8 cellular contexts compared by ENCODE assay signal in genomic region chr19:4375620-4376228, GRCh38. TPM values are rescaled to one million over a fixed set of nuclear protein-coding genes. Genes with fewer than 3 reads are reported as not detected.
A peak's percentile ranks its signal among the peaks of the same experiment; 100 is the strongest.
DNase-seq lines count a peak whose midpoint lies in the region; ATAC-seq and TF ChIP-seq lines count a peak whose summit lies in the region.

No MANE protein-coding gene starts in this region.

- H3K27me3 ChIP-seq in Karpas-422 (ENCODE audit: low read length): no peaks in the 10 kb centered on the region
- no peaks in the 10 kb centered on the region for H3K27me3 ChIP-seq in iPS-20b (ENCODE audit: insufficient read depth, low read length)
- no peaks in the 10 kb centered on the region for H3K27me3 ChIP-seq in stomach

- no peak overlapping the region for H3K4me3 Mint-ChIP-seq in activated naive CD8-positive, alpha-beta T cell treated with anti-CD3 and anti-CD28 coated beads, Interleukin-2, amount 10 ng/mL, durations not matched to agents 7 days and 5 days
- H3K4me3 Mint-ChIP-seq in activated naive CD8-positive, alpha-beta T cell treated with anti-CD3 and anti-CD28 coated beads for 36 hours: no peak overlapping the region
- H3K4me3 Mint-ChIP-seq in activated T-helper 17 cell treated with anti-CD3 and anti-CD28 coated beads, Interleukin-2, amount 50 U/mL, for 72 hours: peak overlapping the region; percentile 86
- no peak overlapping the region for H3K4me3 Mint-ChIP-seq in activated naive CD4-positive, alpha-beta T cell treated with anti-CD3 and anti-CD28 coated beads for 36 hours

- no peak overlapping the region for H2AFZ ChIP-seq in Karpas-422 (ENCODE audit: low read length)

- H3K27ac ChIP-seq in Karpas-422 (ENCODE audit: low read length) (peak overlapping the region; percentile 72), iPS-20b (ENCODE audit: low read length) (peak overlapping the region; percentile 13), stomach (peak overlapping the region; percentile 68 to 89 (median 87))

- H3K36me3 Mint-ChIP-seq in activated naive CD8-positive, alpha-beta T cell treated with anti-CD3 and anti-CD28 coated beads, Interleukin-2, amount 10 ng/mL, durations not matched to agents 7 days and 5 days: peaks cover 6% of the 10 kb centered on the region
- peaks cover 11% of the 10 kb centered on the region for H3K36me3 Mint-ChIP-seq in activated naive CD8-positive, alpha-beta T cell treated with anti-CD3 and anti-CD28 coated beads for 36 hours
- H3K36me3 Mint-ChIP-seq in activated T-helper 17 cell treated with anti-CD3 and anti-CD28 coated beads, Interleukin-2, amount 50 U/mL, for 72 hours (ENCODE audit: low read depth): peaks cover 49% of the 10 kb centered on the region
- H3K36me3 Mint-ChIP-seq in activated naive CD4-positive, alpha-beta T cell treated with anti-CD3 and anti-CD28 coated beads for 36 hours (ENCODE audit: low read depth): no peaks in the 10 kb centered on the region

- H3K9me3 ChIP-seq in Karpas-422 (ENCODE audit: low read length) (no peaks in the 10 kb centered on the region), iPS-20b (ENCODE audit: insufficient read depth, low read depth, low read length) (no peaks in the 10 kb centered on the region), stomach (no peaks in the 10 kb centered on the region)

- 29 to 38% (median 33%) methylated on average over 13 of the region's 13 CpGs for WGBS in stomach, 5 donors

- TF ChIP-seq POLR2A in stomach (IDR thresholded peaks at IDR 0.05): no peak

- intact Hi-C loops in stomach (cut with DNase I; ENCODE audit: low total_unique reads): no loop called here
- intact Hi-C loops in activated naive CD4-positive, alpha-beta T cell treated with anti-CD3 and anti-CD28 coated beads for 36 hours (cut with micrococcal nuclease): no loop called here

- peaks cover 63% of the 10 kb centered on the region for H4K20me1 ChIP-seq in Karpas-422 (ENCODE audit: insufficient read depth, low read depth, low read length)

- DNase-seq in activated naive CD8-positive, alpha-beta T cell treated with anti-CD3 and anti-CD28 coated beads, Interleukin-2, amount 10 ng/mL, durations not matched to agents 7 days and 5 days: no peak
- DNase-seq in activated naive CD8-positive, alpha-beta T cell treated with anti-CD3 and anti-CD28 coated beads for 36 hours: no peak
- peak; percentile 87 for DNase-seq in Karpas-422
- no peak for DNase-seq in stomach
- DNase-seq in activated naive CD4-positive, alpha-beta T cell treated with anti-CD3 and anti-CD28 coated beads for 36 hours: no peak

- CTCF ChIA-PET in activated naive CD4-positive, alpha-beta T cell treated with anti-CD3 and anti-CD28 coated beads for 36 hours (lab: Charles Lee): interaction anchor here (0.6 kb wide), 1 partner anchor 43 kb away, joined by 5 read pairs; no protein-coding TSS in a partner anchor

- no peak for ATAC-seq in activated naive CD8-positive, alpha-beta T cell treated with anti-CD3 and anti-CD28 coated beads, Interleukin-2, amount 10 ng/mL, durations not matched to agents 7 days and 5 days (ENCODE audit: low read depth)
- ATAC-seq in activated T-helper 17 cell treated with anti-CD3 and anti-CD28 coated beads, Interleukin-2, amount 50 U/mL, for 72 hours (replicated peaks): no peak
- ATAC-seq in HG03342 (IDR thresholded peaks at IDR 0.05; ENCODE audit: unreplicated experiment): no peak

- H3K79me2 ChIP-seq in Karpas-422 (ENCODE audit: low read length): peaks cover 50% of the 10 kb centered on the region

- TF ChIP-seq EP300 in stomach (IDR thresholded peaks at IDR 0.05): no peak

- no peaks in the 10 kb centered on the region for H3K36me3 ChIP-seq in Karpas-422 (ENCODE audit: insufficient read depth, low read length)
- H3K36me3 ChIP-seq in iPS-20b (ENCODE audit: insufficient read depth, low read depth, low read length): no peaks in the 10 kb centered on the region
- peaks cover 0 to 8% (median 0%) of the 10 kb centered on the region in 4 donors for H3K36me3 ChIP-seq in stomach

- POLR2A ChIA-PET in activated naive CD8-positive, alpha-beta T cell treated with anti-CD3 and anti-CD28 coated beads, Interleukin-2, amount 10 ng/mL, durations not matched to agents 7 days and 5 days (lab: Charles Lee): interaction anchor here (0.5 to 0.6 kb wide), 2 partner anchors 9 to 287 kb away, joined by 4 read pairs; no protein-coding TSS in a partner anchor

- H3K4me3 ChIP-seq in Karpas-422 (ENCODE audit: low read length) (peak overlapping the region; percentile 58), iPS-20b (ENCODE audit: low read length) (peak overlapping the region; percentile 44; the same call in 1 of the 2 replicates), stomach (no peak overlapping the region)

- H3K9me3 Mint-ChIP-seq in activated naive CD8-positive, alpha-beta T cell treated with anti-CD3 and anti-CD28 coated beads, Interleukin-2, amount 10 ng/mL, durations not matched to agents 7 days and 5 days: no peaks in the 10 kb centered on the region
- no peaks in the 10 kb centered on the region for H3K9me3 Mint-ChIP-seq in activated naive CD8-positive, alpha-beta T cell treated with anti-CD3 and anti-CD28 coated beads for 36 hours
- no peaks in the 10 kb centered on the region for H3K9me3 Mint-ChIP-seq in activated T-helper 17 cell treated with anti-CD3 and anti-CD28 coated beads, Interleukin-2, amount 50 U/mL, for 72 hours
- H3K9me3 Mint-ChIP-seq in activated naive CD4-positive, alpha-beta T cell treated with anti-CD3 and anti-CD28 coated beads for 36 hours: no peaks in the 10 kb centered on the region

- H3K27ac Mint-ChIP-seq in activated naive CD8-positive, alpha-beta T cell treated with anti-CD3 and anti-CD28 coated beads, Interleukin-2, amount 10 ng/mL, durations not matched to agents 7 days and 5 days: peak overlapping the region; percentile 1
- no peak overlapping the region for H3K27ac Mint-ChIP-seq in activated naive CD8-positive, alpha-beta T cell treated with anti-CD3 and anti-CD28 coated beads for 36 hours
- H3K27ac Mint-ChIP-seq in activated T-helper 17 cell treated with anti-CD3 and anti-CD28 coated beads, Interleukin-2, amount 50 U/mL, for 72 hours: peak overlapping the region; percentile 76
- H3K27ac Mint-ChIP-seq in activated naive CD4-positive, alpha-beta T cell treated with anti-CD3 and anti-CD28 coated beads for 36 hours: no peak overlapping the region

- H3K27me3 Mint-ChIP-seq in activated naive CD8-positive, alpha-beta T cell treated with anti-CD3 and anti-CD28 coated beads, Interleukin-2, amount 10 ng/mL, durations not matched to agents 7 days and 5 days: no peaks in the 10 kb centered on the region
- H3K27me3 Mint-ChIP-seq in activated naive CD8-positive, alpha-beta T cell treated with anti-CD3 and anti-CD28 coated beads for 36 hours: no peaks in the 10 kb centered on the region
- H3K27me3 Mint-ChIP-seq in activated T-helper 17 cell treated with anti-CD3 and anti-CD28 coated beads, Interleukin-2, amount 50 U/mL, for 72 hours: no peaks in the 10 kb centered on the region
- no peaks in the 10 kb centered on the region for H3K27me3 Mint-ChIP-seq in activated naive CD4-positive, alpha-beta T cell treated with anti-CD3 and anti-CD28 coated beads for 36 hours (ENCODE audit: low read depth)

- peak overlapping the region; percentile 58 for H3K9ac ChIP-seq in Karpas-422 (ENCODE audit: low read length)
- peak overlapping the region; percentile 67 for H3K9ac ChIP-seq in iPS-20b (ENCODE audit: low read depth, low read length)

- H3K9me2 ChIP-seq in Karpas-422 (replicated peaks; ENCODE audit: insufficient read depth, low read length): no peaks in the 10 kb centered on the region

- H3K4me1 Mint-ChIP-seq in activated naive CD8-positive, alpha-beta T cell treated with anti-CD3 and anti-CD28 coated beads, Interleukin-2, amount 10 ng/mL, durations not matched to agents 7 days and 5 days: peaks cover 48% of the 10 kb centered on the region
- peaks cover 52% of the 10 kb centered on the region for H3K4me1 Mint-ChIP-seq in activated naive CD8-positive, alpha-beta T cell treated with anti-CD3 and anti-CD28 coated beads for 36 hours
- H3K4me1 Mint-ChIP-seq in activated T-helper 17 cell treated with anti-CD3 and anti-CD28 coated beads, Interleukin-2, amount 50 U/mL, for 72 hours: peaks cover 34% of the 10 kb centered on the region
- H3K4me1 Mint-ChIP-seq in activated naive CD4-positive, alpha-beta T cell treated with anti-CD3 and anti-CD28 coated beads for 36 hours (ENCODE audit: low read depth): peaks cover 63% of the 10 kb centered on the region

- peak overlapping the region; percentile 64 for H3K4me2 ChIP-seq in Karpas-422 (ENCODE audit: low read depth, low read length, poor library complexity, severe bottlenecking)

- peak in 1 of 7 experiments; percentile 10 for TF ChIP-seq CTCF in stomach (IDR thresholded peaks at IDR 0.05)

- peaks cover 78% of the 10 kb centered on the region for H3K4me1 ChIP-seq in Karpas-422 (ENCODE audit: low read length)
- H3K4me1 ChIP-seq in iPS-20b (ENCODE audit: insufficient read depth, low read length): peaks cover 35% of the 10 kb centered on the region
- H3K4me1 ChIP-seq in stomach: peaks cover 75 to 100% (median 98%) of the 10 kb centered on the region in 4 donors

RNA-seq across cellular contexts. Expression of gene SH3GL1, which starts 24.6 kb away (rescaled TPM):
- total RNA-seq in activated naive CD8-positive, alpha-beta T cell treated with anti-CD3 and anti-CD28 coated beads, Interleukin-2, amount 10 ng/mL, durations not matched to agents 7 days and 5 days: 10 to 100 TPM; 54.6 to 56.8 TPM
- total RNA-seq in activated naive CD8-positive, alpha-beta T cell treated with anti-CD3 and anti-CD28 coated beads for 36 hours: 10 to 100 TPM; 40.3 to 41.1 TPM
- total RNA-seq in Karpas-422 (2014; rRNA removed; shearing (Covaris generic); ENCODE audit: low replicate concordance): 12.8 and 13.4 TPM in 2 replicates
- 10 to 100 TPM; 49.1 to 67.1 TPM for total RNA-seq in activated T-helper 17 cell treated with anti-CD3 and anti-CD28 coated beads, Interleukin-2, amount 50 U/mL, for 72 hours
- total RNA-seq in stomach: 100 to 1,000 TPM in 1 of 5 donors, 10 to 100 TPM in 4; 14.8 to 111 (median 26.3) TPM
- polyA plus RNA-seq in stomach: 10 to 100 TPM; 44.9 to 48.5 (median 46.0) TPM
- 10 to 100 TPM; 31.7 to 32.1 TPM for total RNA-seq in activated naive CD4-positive, alpha-beta T cell treated with anti-CD3 and anti-CD28 coated beads for 36 hours

RNA-seq across cellular contexts. Expression of gene CHAF1A, which starts 26.7 kb away (rescaled TPM):
- 10 to 100 TPM; 77.0 to 79.1 TPM for total RNA-seq in activated naive CD8-positive, alpha-beta T cell treated with anti-CD3 and anti-CD28 coated beads, Interleukin-2, amount 10 ng/mL, durations not matched to agents 7 days and 5 days
- 10 to 100 TPM; 76.8 to 77.6 TPM for total RNA-seq in activated naive CD8-positive, alpha-beta T cell treated with anti-CD3 and anti-CD28 coated beads for 36 hours
- total RNA-seq in Karpas-422 (2014; rRNA removed; shearing (Covaris generic); ENCODE audit: low replicate concordance): 7.8 and 50.7 TPM in 2 replicates
- 10 to 100 TPM; 67.9 to 96.7 TPM for total RNA-seq in activated T-helper 17 cell treated with anti-CD3 and anti-CD28 coated beads, Interleukin-2, amount 50 U/mL, for 72 hours
- 100 to 1,000 TPM in 1 of 5 donors, 10 to 100 TPM in 1, 1 to 10 TPM in 3; 1.8 to 100 (median 9.8) TPM for total RNA-seq in stomach
- polyA plus RNA-seq in stomach: 1 to 10 TPM; 5.4 to 7.2 (median 5.8) TPM
- 10 to 100 TPM; 57.3 to 65.1 TPM for total RNA-seq in activated naive CD4-positive, alpha-beta T cell treated with anti-CD3 and anti-CD28 coated beads for 36 hours

RNA-seq across cellular contexts. Expression of gene MPND, which starts 32.4 kb away (rescaled TPM):
- total RNA-seq in activated naive CD8-positive, alpha-beta T cell treated with anti-CD3 and anti-CD28 coated beads, Interleukin-2, amount 10 ng/mL, durations not matched to agents 7 days and 5 days: 10 to 100 TPM; 23.7 to 26.2 TPM
- 10 to 100 TPM; 15.6 to 18.8 TPM for total RNA-seq in activated naive CD8-positive, alpha-beta T cell treated with anti-CD3 and anti-CD28 coated beads for 36 hours
- 5.3 and 9.5 TPM in 2 replicates for total RNA-seq in Karpas-422 (2014; rRNA removed; shearing (Covaris generic); ENCODE audit: low replicate concordance)
- 10 to 100 TPM; 15.5 to 19.7 TPM for total RNA-seq in activated T-helper 17 cell treated with anti-CD3 and anti-CD28 coated beads, Interleukin-2, amount 50 U/mL, for 72 hours
- 10 to 100 TPM in 2 of 5 donors, 1 to 10 TPM in 3; 2.2 to 24.5 (median 8.3) TPM for total RNA-seq in stomach
- polyA plus RNA-seq in stomach: 10 to 100 TPM; 20.4 to 25.0 (median 22.0) TPM
- total RNA-seq in activated naive CD4-positive, alpha-beta T cell treated with anti-CD3 and anti-CD28 coated beads for 36 hours: 10 to 100 TPM; 16.3 to 18.6 TPM

RNA-seq across cellular contexts. Expression of gene STAP2, which starts 37.1 kb away (rescaled TPM):
- total RNA-seq in activated naive CD8-positive, alpha-beta T cell treated with anti-CD3 and anti-CD28 coated beads, Interleukin-2, amount 10 ng/mL, durations not matched to agents 7 days and 5 days: 1 to 10 TPM; 8.4 to 8.8 TPM
- 10 to 100 TPM; 12.3 to 13.1 TPM for total RNA-seq in activated naive CD8-positive, alpha-beta T cell treated with anti-CD3 and anti-CD28 coated beads for 36 hours
- total RNA-seq in Karpas-422 (2014; rRNA removed; shearing (Covaris generic); ENCODE audit: low replicate concordance): 0.43 and 0.86 TPM in 2 replicates
- 10 to 100 TPM; 13.3 to 17.4 TPM for total RNA-seq in activated T-helper 17 cell treated with anti-CD3 and anti-CD28 coated beads, Interleukin-2, amount 50 U/mL, for 72 hours
- total RNA-seq in stomach: 100 to 1,000 TPM in 1 of 5 donors, 10 to 100 TPM in 3, not detected in 1; 20.7 to 250 (median 35.1) TPM
- polyA plus RNA-seq in stomach: 10 to 100 TPM; 32.7 to 70.8 (median 52.4) TPM
- 10 to 100 TPM in 1 of 2 experiments, 1 to 10 TPM in 1; 8.1 to 10.7 TPM for total RNA-seq in activated naive CD4-positive, alpha-beta T cell treated with anti-CD3 and anti-CD28 coated beads for 36 hours

Comparison
In these comparisons a context has a peak if more than half of its experiments do, and no peak if none do; other contexts are left out.
1. H3K27ac Mint-ChIP-seq: peak in activated naive CD8-positive, alpha-beta T cell treated with anti-CD3 and anti-CD28 coated beads, Interleukin-2, amount 10 ng/mL, durations not matched to agents 7 days and 5 days (single experiment) and activated T-helper 17 cell treated with anti-CD3 and anti-CD28 coated beads, Interleukin-2, amount 50 U/mL, for 72 hours (single experiment); none in activated naive CD8-positive, alpha-beta T cell treated with anti-CD3 and anti-CD28 coated beads for 36 hours (single experiment) and activated naive CD4-positive, alpha-beta T cell treated with anti-CD3 and anti-CD28 coated beads for 36 hours (single experiment).
2. H3K27ac ChIP-seq: peak in every context shown above with its lines; median percentile 87 in stomach; 72 in Karpas-422; 13 in iPS-20b.
3. H3K4me3 ChIP-seq: peak in Karpas-422 (single experiment) and iPS-20b (single experiment); none in stomach (0 of 4).